Comparison of ENCODE assay signal across 1 cellular context in the genomic region with DNA sequence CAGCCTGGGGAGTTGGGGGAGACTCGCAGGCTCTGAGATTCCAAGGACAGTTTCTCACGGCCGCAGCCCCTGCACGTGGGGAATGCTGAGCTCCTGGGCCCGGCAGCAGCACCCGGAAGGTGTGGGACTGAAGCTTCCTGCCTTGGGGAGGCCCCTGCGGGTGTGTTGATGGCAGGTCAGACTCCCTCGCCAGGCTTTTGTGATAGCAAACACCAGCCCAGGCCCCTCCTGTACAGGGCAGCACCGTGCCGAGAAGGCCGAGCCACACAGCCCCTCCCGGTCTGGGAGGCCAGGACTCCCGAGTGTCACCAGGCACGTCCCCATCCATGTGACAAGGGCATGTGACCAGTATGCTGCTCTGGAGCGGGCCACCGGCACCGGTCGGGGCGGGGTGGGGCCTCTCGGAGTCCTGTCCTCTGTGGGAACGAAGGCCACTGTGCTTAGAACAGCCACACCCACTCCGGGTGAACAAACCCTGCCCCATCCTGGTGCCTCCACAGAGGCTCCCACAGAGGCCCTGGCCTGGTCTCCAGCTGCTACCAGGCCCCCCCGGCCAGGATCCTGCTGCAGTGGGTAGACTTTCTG.
A peak's percentile ranks its signal among the peaks of the same experiment; 100 is the strongest.
TF ChIP-seq lines count a peak whose summit lies in the region.

No MANE protein-coding gene starts in this region.

TF ChIP-seq in HepG2, 621 proteins besides CTCF, POLR2A, EP300 and RAD21 (continued from another document and continues in another):
- TF ChIP-seq KLF9 (CRISPR knock-in tag; IDR thresholded peaks at IDR 0.05; ENCODE audit: low read depth) (peak; percentile 89; the same call in 1 of the 2 replicates), TSC22D2 (CRISPR knock-in tag; IDR thresholded peaks at IDR 0.05; ENCODE audit: borderline replicate concordance) (peak; percentile 62; the same call in 1 of the 2 replicates), KAT2B (IDR thresholded peaks at IDR 0.05; ENCODE audit: borderline replicate concordance, low read depth, low read length) (no peak), ZNF841 (CRISPR knock-in tag; IDR thresholded peaks at IDR 0.05; ENCODE audit: borderline replicate concordance) (no peak), ZEB1 (IDR thresholded peaks at IDR 0.05; ENCODE audit: insufficient replicate concordance, low read depth) (no peak), ZFP62 (CRISPR knock-in tag; IDR thresholded peaks at IDR 0.05) (no peak; the same call in 1 of the 2 replicates), HDAC6 (IDR thresholded peaks at IDR 0.05; ENCODE audit: low read depth, low read length) (no peak), ZBTB42 (CRISPR knock-in tag; IDR thresholded peaks at IDR 0.05) (peak; percentile 77; the same call in 1 of the 2 replicates), GTF2F1 (IDR thresholded peaks at IDR 0.05; ENCODE audit: low read length) (no peak), ZNF235 (CRISPR knock-in tag; IDR thresholded peaks at IDR 0.05; ENCODE audit: borderline replicate concordance) (no peak), ZBTB20 (CRISPR knock-in tag; IDR thresholded peaks at IDR 0.05; ENCODE audit: borderline replicate concordance, low read depth) (0 out of 2 replicates have a peak, but pooled peaks have one; percentile 69), ZNF782 (CRISPR knock-in tag; IDR thresholded peaks at IDR 0.05; ENCODE audit: borderline replicate concordance) (no peak), SKI (IDR thresholded peaks at IDR 0.05; ENCODE audit: partially characterized antibody) (peak; percentile 58), ZNF430 (CRISPR knock-in tag; IDR thresholded peaks at IDR 0.05) (peak; percentile 97), CC2D1A (CRISPR knock-in tag; IDR thresholded peaks at IDR 0.05) (no peak), NR2F2 (IDR thresholded peaks at IDR 0.05; ENCODE audit: borderline replicate concordance, low read depth) (no peak), KDM2A (CRISPR knock-in tag; IDR thresholded peaks at IDR 0.05; ENCODE audit: borderline replicate concordance, low read depth) (peak; percentile 59; the same call in 1 of the 2 replicates), HHEX (CRISPR knock-in tag; IDR thresholded peaks at IDR 0.05) (no peak), KLF13 (CRISPR knock-in tag; IDR thresholded peaks at IDR 0.05) (no peak), ZSCAN9 (CRISPR knock-in tag; IDR thresholded peaks at IDR 0.05; ENCODE audit: borderline replicate concordance) (peak; percentile 89), ZNF274 (CRISPR knock-in tag; IDR thresholded peaks at IDR 0.05) (no peak), ZNF724P (CRISPR knock-in tag; IDR thresholded peaks at IDR 0.05; ENCODE audit: borderline replicate concordance) (0 out of 2 replicates have a peak, but pooled peaks have one; percentile 70), GABPA (IDR thresholded peaks at IDR 0.05; ENCODE audit: low read depth, low read length) (no peak), GABPA (CRISPR knock-in tag; IDR thresholded peaks at IDR 0.05; ENCODE audit: low read depth) (peak; percentile 77), JUNB (CRISPR knock-in tag; IDR thresholded peaks at IDR 0.05; ENCODE audit: borderline replicate concordance) (no peak), ATM (IDR thresholded peaks at IDR 0.05; ENCODE audit: borderline replicate concordance) (no peak), ZNF713 (CRISPR knock-in tag; IDR thresholded peaks at IDR 0.05) (no peak), PITX1 (CRISPR knock-in tag; IDR thresholded peaks at IDR 0.05) (peak; percentile 85), ZNF570 (CRISPR knock-in tag; IDR thresholded peaks at IDR 0.05; ENCODE audit: borderline replicate concordance) (no peak), CREB1 (IDR thresholded peaks at IDR 0.05) (no peak), CREB1 (CRISPR knock-in tag; IDR thresholded peaks at IDR 0.05) (no peak), ZNF670 (CRISPR knock-in tag; IDR thresholded peaks at IDR 0.05; ENCODE audit: borderline replicate concordance) (peak; percentile 92), NFYB (CRISPR knock-in tag; IDR thresholded peaks at IDR 0.05) (no peak), ARID2 (CRISPR knock-in tag; IDR thresholded peaks at IDR 0.05; ENCODE audit: borderline replicate concordance) (no peak), RFX3 (CRISPR knock-in tag; IDR thresholded peaks at IDR 0.05) (no peak)
- TF ChIP-seq, protein P1, sequence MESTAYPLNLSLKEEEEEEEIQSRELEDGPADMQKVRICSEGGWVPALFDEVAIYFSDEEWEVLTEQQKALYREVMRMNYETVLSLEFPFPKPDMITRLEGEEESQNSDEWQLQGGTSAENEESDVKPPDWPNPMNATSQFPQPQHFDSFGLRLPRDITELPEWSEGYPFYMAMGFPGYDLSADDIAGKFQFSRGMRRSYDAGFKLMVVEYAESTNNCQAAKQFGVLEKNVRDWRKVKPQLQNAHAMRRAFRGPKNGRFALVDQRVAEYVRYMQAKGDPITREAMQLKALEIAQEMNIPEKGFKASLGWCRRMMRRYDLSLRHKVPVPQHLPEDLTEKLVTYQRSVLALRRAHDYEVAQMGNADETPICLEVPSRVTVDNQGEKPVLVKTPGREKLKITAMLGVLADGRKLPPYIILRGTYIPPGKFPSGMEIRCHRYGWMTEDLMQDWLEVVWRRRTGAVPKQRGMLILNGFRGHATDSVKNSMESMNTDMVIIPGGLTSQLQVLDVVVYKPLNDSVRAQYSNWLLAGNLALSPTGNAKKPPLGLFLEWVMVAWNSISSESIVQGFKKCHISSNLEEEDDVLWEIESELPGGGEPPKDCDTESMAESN (CRISPR knock-in tag; conservative IDR thresholded peaks at IDR 0.05) = no peak
- TF ChIP-seq, protein P2, sequence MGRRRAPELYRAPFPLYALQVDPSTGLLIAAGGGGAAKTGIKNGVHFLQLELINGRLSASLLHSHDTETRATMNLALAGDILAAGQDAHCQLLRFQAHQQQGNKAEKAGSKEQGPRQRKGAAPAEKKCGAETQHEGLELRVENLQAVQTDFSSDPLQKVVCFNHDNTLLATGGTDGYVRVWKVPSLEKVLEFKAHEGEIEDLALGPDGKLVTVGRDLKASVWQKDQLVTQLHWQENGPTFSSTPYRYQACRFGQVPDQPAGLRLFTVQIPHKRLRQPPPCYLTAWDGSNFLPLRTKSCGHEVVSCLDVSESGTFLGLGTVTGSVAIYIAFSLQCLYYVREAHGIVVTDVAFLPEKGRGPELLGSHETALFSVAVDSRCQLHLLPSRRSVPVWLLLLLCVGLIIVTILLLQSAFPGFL (CRISPR knock-in tag; IDR thresholded peaks at IDR 0.05) = no peak
- TF ChIP-seq, protein P3, sequence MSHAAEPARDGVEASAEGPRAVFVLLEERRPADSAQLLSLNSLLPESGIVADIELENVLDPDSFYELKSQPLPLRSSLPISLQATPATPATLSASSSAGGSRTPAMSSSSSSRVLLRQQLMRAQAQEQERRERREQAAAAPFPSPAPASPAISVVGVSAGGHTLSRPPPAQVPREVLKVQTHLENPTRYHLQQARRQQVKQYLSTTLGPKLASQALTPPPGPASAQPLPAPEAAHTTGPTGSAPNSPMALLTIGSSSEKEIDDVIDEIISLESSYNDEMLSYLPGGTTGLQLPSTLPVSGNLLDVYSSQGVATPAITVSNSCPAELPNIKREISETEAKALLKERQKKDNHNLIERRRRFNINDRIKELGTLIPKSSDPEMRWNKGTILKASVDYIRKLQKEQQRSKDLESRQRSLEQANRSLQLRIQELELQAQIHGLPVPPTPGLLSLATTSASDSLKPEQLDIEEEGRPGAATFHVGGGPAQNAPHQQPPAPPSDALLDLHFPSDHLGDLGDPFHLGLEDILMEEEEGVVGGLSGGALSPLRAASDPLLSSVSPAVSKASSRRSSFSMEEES (CRISPR knock-in tag; IDR thresholded peaks at IDR 0.05) = peak; percentile 99
- TF ChIP-seq, protein P4, sequence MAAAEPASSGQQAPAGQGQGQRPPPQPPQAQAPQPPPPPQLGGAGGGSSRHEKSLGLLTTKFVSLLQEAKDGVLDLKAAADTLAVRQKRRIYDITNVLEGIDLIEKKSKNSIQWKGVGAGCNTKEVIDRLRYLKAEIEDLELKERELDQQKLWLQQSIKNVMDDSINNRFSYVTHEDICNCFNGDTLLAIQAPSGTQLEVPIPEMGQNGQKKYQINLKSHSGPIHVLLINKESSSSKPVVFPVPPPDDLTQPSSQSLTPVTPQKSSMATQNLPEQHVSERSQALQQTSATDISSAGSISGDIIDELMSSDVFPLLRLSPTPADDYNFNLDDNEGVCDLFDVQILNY (CRISPR knock-in tag; conservative IDR thresholded peaks at IDR 0.05) = no peak
- TF ChIP-seq, protein P5, sequence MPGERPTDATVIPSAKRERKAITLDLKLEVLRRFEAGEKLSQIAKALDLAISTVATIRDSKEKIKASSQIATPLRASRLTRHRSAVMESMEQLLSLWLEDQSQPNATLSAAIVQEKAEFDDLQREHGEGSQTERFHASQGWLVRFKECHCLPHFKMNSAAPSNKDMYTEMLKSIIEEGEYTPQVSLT (CRISPR knock-in tag; IDR thresholded peaks at IDR 0.05; ENCODE audit: borderline replicate concordance, low read depth) = 0 out of 2 replicates have a peak, but pooled peaks have one; percentile 40
- TF ChIP-seq, protein P6, sequence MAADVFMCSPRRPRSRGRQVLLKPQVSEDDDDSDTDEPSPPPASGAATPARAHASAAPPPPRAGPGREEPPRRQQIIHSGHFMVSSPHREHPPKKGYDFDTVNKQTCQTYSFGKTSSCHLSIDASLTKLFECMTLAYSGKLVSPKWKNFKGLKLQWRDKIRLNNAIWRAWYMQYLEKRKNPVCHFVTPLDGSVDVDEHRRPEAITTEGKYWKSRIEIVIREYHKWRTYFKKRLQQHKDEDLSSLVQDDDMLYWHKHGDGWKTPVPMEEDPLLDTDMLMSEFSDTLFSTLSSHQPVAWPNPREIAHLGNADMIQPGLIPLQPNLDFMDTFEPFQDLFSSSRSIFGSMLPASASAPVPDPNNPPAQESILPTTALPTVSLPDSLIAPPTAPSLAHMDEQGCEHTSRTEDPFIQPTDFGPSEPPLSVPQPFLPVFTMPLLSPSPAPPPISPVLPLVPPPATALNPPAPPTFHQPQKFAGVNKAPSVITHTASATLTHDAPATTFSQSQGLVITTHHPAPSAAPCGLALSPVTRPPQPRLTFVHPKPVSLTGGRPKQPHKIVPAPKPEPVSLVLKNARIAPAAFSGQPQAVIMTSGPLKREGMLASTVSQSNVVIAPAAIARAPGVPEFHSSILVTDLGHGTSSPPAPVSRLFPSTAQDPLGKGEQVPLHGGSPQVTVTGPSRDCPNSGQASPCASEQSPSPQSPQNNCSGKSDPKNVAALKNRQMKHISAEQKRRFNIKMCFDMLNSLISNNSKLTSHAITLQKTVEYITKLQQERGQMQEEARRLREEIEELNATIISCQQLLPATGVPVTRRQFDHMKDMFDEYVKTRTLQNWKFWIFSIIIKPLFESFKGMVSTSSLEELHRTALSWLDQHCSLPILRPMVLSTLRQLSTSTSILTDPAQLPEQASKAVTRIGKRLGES (CRISPR knock-in tag; IDR thresholded peaks at IDR 0.05; ENCODE audit: borderline replicate concordance) = peak; percentile 46; the same call in 1 of the 2 replicates
- TF ChIP-seq, protein P7, sequence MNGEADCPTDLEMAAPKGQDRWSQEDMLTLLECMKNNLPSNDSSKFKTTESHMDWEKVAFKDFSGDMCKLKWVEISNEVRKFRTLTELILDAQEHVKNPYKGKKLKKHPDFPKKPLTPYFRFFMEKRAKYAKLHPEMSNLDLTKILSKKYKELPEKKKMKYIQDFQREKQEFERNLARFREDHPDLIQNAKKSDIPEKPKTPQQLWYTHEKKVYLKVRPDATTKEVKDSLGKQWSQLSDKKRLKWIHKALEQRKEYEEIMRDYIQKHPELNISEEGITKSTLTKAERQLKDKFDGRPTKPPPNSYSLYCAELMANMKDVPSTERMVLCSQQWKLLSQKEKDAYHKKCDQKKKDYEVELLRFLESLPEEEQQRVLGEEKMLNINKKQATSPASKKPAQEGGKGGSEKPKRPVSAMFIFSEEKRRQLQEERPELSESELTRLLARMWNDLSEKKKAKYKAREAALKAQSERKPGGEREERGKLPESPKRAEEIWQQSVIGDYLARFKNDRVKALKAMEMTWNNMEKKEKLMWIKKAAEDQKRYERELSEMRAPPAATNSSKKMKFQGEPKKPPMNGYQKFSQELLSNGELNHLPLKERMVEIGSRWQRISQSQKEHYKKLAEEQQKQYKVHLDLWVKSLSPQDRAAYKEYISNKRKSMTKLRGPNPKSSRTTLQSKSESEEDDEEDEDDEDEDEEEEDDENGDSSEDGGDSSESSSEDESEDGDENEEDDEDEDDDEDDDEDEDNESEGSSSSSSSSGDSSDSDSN (CRISPR knock-in tag; IDR thresholded peaks at IDR 0.05) = peak; percentile 77; the same call in 1 of the 2 replicates
- TF ChIP-seq, protein P8, sequence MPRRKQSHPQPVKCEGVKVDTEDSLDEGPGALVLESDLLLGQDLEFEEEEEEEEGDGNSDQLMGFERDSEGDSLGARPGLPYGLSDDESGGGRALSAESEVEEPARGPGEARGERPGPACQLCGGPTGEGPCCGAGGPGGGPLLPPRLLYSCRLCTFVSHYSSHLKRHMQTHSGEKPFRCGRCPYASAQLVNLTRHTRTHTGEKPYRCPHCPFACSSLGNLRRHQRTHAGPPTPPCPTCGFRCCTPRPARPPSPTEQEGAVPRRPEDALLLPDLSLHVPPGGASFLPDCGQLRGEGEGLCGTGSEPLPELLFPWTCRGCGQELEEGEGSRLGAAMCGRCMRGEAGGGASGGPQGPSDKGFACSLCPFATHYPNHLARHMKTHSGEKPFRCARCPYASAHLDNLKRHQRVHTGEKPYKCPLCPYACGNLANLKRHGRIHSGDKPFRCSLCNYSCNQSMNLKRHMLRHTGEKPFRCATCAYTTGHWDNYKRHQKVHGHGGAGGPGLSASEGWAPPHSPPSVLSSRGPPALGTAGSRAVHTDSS (CRISPR knock-in tag; conservative IDR thresholded peaks at IDR 0.05) = no peak
- TF ChIP-seq, protein P9, sequence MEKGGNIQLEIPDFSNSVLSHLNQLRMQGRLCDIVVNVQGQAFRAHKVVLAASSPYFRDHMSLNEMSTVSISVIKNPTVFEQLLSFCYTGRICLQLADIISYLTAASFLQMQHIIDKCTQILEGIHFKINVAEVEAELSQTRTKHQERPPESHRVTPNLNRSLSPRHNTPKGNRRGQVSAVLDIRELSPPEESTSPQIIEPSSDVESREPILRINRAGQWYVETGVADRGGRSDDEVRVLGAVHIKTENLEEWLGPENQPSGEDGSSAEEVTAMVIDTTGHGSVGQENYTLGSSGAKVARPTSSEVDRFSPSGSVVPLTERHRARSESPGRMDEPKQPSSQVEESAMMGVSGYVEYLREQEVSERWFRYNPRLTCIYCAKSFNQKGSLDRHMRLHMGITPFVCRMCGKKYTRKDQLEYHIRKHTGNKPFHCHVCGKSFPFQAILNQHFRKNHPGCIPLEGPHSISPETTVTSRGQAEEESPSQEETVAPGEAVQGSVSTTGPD (CRISPR knock-in tag; IDR thresholded peaks at IDR 0.05) = peak; percentile 67
- TF ChIP-seq, protein P10, sequence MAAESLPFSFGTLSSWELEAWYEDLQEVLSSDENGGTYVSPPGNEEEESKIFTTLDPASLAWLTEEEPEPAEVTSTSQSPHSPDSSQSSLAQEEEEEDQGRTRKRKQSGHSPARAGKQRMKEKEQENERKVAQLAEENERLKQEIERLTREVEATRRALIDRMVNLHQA (CRISPR knock-in tag; IDR thresholded peaks at IDR 0.05) = no peak
- TF ChIP-seq, protein P11, sequence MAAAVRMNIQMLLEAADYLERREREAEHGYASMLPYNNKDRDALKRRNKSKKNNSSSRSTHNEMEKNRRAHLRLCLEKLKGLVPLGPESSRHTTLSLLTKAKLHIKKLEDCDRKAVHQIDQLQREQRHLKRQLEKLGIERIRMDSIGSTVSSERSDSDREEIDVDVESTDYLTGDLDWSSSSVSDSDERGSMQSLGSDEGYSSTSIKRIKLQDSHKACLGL (CRISPR knock-in tag; IDR thresholded peaks at IDR 0.05) = peak; percentile 66; the same call in 1 of the 2 replicates
- TF ChIP-seq, protein P12, sequence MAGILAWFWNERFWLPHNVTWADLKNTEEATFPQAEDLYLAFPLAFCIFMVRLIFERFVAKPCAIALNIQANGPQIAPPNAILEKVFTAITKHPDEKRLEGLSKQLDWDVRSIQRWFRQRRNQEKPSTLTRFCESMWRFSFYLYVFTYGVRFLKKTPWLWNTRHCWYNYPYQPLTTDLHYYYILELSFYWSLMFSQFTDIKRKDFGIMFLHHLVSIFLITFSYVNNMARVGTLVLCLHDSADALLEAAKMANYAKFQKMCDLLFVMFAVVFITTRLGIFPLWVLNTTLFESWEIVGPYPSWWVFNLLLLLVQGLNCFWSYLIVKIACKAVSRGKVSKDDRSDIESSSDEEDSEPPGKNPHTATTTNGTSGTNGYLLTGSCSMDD (CRISPR knock-in tag; IDR thresholded peaks at IDR 0.05) = 0 out of 2 replicates have a peak, but pooled peaks have one; percentile 38
